In the genomic region with DNA sequence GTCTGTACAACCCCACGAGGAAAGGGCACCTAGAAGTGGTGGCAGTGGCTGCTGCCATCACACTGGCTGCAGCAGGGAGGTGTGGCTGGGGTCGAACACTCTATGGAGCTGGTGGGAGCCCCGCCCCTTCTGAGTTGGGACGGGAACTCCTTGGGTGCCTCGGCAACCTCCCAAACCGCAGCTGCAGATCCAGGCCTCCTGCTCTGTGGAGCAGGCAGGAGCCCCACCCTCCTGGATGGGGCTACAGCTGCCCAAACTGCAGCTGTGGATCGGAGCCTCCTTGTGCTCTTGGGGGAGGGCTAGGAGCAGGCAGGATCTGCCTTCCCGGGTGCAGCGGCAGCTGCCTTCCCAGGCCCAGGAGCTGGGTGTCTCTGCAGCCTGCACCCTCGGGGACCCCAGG, we compare ENCODE assay signal across 1 cellular context.
TF ChIP-seq lines count a peak whose summit lies in the region.

No MANE protein-coding gene starts in this region.

TF ChIP-seq in H1, 55 proteins besides CTCF, POLR2A, EP300 and RAD21:
- TF ChIP-seq SUZ12 (IDR thresholded peaks at IDR 0.05; ENCODE audit: low read length) = no peak
- no peak for TF ChIP-seq NRF1 (IDR thresholded peaks at IDR 0.05; ENCODE audit: low read depth, low read length)
- TF ChIP-seq GTF2F1 (IDR thresholded peaks at IDR 0.05; ENCODE audit: borderline replicate concordance, low read depth, low read length) = no peak
- no peak for TF ChIP-seq BACH1 (IDR thresholded peaks at IDR 0.05; ENCODE audit: low read length)
- no peak for TF ChIP-seq CHD1 (IDR thresholded peaks at IDR 0.05; ENCODE audit: low read depth, low read length)
- no peak for TF ChIP-seq HDAC2 (IDR thresholded peaks at IDR 0.05; ENCODE audit: borderline replicate concordance in 1 of 2, low read depth in 2 of 2, low read length in 2 of 2)
- TF ChIP-seq, protein P1, sequence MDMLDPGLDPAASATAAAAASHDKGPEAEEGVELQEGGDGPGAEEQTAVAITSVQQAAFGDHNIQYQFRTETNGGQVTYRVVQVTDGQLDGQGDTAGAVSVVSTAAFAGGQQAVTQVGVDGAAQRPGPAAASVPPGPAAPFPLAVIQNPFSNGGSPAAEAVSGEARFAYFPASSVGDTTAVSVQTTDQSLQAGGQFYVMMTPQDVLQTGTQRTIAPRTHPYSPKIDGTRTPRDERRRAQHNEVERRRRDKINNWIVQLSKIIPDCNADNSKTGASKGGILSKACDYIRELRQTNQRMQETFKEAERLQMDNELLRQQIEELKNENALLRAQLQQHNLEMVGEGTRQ (IDR thresholded peaks at IDR 0.05; ENCODE audit: low read length) = no peak
- no peak for TF ChIP-seq RFX5 (IDR thresholded peaks at IDR 0.05; ENCODE audit: borderline replicate concordance, low read depth, low read length)
- TF ChIP-seq, protein P2, sequence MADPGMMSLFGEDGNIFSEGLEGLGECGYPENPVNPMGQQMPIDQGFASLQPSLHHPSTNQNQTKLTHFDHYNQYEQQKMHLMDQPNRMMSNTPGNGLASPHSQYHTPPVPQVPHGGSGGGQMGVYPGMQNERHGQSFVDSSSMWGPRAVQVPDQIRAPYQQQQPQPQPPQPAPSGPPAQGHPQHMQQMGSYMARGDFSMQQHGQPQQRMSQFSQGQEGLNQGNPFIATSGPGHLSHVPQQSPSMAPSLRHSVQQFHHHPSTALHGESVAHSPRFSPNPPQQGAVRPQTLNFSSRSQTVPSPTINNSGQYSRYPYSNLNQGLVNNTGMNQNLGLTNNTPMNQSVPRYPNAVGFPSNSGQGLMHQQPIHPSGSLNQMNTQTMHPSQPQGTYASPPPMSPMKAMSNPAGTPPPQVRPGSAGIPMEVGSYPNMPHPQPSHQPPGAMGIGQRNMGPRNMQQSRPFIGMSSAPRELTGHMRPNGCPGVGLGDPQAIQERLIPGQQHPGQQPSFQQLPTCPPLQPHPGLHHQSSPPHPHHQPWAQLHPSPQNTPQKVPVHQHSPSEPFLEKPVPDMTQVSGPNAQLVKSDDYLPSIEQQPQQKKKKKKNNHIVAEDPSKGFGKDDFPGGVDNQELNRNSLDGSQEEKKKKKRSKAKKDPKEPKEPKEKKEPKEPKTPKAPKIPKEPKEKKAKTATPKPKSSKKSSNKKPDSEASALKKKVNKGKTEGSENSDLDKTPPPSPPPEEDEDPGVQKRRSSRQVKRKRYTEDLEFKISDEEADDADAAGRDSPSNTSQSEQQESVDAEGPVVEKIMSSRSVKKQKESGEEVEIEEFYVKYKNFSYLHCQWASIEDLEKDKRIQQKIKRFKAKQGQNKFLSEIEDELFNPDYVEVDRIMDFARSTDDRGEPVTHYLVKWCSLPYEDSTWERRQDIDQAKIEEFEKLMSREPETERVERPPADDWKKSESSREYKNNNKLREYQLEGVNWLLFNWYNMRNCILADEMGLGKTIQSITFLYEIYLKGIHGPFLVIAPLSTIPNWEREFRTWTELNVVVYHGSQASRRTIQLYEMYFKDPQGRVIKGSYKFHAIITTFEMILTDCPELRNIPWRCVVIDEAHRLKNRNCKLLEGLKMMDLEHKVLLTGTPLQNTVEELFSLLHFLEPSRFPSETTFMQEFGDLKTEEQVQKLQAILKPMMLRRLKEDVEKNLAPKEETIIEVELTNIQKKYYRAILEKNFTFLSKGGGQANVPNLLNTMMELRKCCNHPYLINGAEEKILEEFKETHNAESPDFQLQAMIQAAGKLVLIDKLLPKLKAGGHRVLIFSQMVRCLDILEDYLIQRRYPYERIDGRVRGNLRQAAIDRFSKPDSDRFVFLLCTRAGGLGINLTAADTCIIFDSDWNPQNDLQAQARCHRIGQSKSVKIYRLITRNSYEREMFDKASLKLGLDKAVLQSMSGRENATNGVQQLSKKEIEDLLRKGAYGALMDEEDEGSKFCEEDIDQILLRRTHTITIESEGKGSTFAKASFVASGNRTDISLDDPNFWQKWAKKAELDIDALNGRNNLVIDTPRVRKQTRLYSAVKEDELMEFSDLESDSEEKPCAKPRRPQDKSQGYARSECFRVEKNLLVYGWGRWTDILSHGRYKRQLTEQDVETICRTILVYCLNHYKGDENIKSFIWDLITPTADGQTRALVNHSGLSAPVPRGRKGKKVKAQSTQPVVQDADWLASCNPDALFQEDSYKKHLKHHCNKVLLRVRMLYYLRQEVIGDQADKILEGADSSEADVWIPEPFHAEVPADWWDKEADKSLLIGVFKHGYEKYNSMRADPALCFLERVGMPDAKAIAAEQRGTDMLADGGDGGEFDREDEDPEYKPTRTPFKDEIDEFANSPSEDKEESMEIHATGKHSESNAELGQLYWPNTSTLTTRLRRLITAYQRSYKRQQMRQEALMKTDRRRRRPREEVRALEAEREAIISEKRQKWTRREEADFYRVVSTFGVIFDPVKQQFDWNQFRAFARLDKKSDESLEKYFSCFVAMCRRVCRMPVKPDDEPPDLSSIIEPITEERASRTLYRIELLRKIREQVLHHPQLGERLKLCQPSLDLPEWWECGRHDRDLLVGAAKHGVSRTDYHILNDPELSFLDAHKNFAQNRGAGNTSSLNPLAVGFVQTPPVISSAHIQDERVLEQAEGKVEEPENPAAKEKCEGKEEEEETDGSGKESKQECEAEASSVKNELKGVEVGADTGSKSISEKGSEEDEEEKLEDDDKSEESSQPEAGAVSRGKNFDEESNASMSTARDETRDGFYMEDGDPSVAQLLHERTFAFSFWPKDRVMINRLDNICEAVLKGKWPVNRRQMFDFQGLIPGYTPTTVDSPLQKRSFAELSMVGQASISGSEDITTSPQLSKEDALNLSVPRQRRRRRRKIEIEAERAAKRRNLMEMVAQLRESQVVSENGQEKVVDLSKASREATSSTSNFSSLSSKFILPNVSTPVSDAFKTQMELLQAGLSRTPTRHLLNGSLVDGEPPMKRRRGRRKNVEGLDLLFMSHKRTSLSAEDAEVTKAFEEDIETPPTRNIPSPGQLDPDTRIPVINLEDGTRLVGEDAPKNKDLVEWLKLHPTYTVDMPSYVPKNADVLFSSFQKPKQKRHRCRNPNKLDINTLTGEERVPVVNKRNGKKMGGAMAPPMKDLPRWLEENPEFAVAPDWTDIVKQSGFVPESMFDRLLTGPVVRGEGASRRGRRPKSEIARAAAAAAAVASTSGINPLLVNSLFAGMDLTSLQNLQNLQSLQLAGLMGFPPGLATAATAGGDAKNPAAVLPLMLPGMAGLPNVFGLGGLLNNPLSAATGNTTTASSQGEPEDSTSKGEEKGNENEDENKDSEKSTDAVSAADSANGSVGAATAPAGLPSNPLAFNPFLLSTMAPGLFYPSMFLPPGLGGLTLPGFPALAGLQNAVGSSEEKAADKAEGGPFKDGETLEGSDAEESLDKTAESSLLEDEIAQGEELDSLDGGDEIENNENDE (IDR thresholded peaks at IDR 0.05; ENCODE audit: insufficient replicate concordance, low read length) = no peak
